Comparison of ENCODE assay signal across 26 cellular contexts in the genomic region with DNA sequence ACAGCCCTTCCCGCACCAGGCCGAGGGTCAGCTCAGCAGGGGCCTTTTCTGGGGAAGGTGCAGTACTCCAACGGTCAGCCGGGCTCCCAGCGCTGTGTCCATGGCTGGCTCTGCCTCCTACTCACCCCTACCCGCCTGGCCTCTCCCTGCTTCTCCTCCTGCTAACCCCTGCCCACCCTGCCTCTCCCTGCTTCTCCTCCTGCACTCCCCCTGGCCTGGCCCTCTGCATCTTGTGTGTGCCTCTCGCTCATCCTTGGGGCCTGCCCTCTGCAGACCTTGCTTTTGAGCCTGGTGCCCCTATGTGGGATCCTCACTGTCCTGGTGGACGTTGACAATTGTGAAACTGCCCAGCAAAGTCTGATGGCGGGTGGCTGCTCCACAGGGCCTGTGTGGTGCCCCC.
"Had no signal": no experiment of that assay in that cellular context is flagged by ENCODE, and none has a peak within 500 bp of the region (broad histone marks: within the 10 kb centered on the region; RNA-seq: fewer than 3 reads in every experiment).

No MANE protein-coding gene starts in this region.

- H3K4me3 Mint-ChIP-seq: activated CD4-positive, alpha-beta memory T cell treated with anti-CD3 and anti-CD28 coated beads for 36 hours; activated CD4-positive, alpha-beta T cell treated with anti-CD3 and anti-CD28 coated beads for 36 hours; activated CD4-positive, alpha-beta T cell treated with anti-CD3 and anti-CD28 coated beads, Interleukin-2, amount 10 ng/mL, durations not matched to agents 24 days and 14 days; activated CD8-positive, alpha-beta memory T cell treated with anti-CD3 and anti-CD28 coated beads, Interleukin-2, amount 10 ng/mL, durations not matched to agents 7 days and 5 days; activated CD8-positive, alpha-beta T cell treated with anti-CD3 and anti-CD28 coated beads, Interleukin-2, amount 10 ng/mL, durations not matched to agents 7 days and 5 days; activated naive CD4-positive, alpha-beta T cell treated with anti-CD3 and anti-CD28 coated beads for 36 hours; activated naive CD4-positive, alpha-beta T cell treated with anti-CD3 and anti-CD28 coated beads, Interleukin-2, amount 50 U/mL, for 24 hours; activated naive CD8-positive, alpha-beta T cell treated with anti-CD3 and anti-CD28 coated beads for 36 hours; activated naive CD8-positive, alpha-beta T cell treated with anti-CD3 and anti-CD28 coated beads, Interleukin-2, amount 50 U/mL, for 24 hours; activated T-cell treated with anti-CD3 and anti-CD28 coated beads, Interleukin-2, amount 50 U/mL, for 24 hours; activated T-cell treated with anti-CD3 and anti-CD28 coated beads, Interleukin-2, amount 50 U/mL, for 72 hours had no signal

- DNase-seq: activated CD4-positive, alpha-beta memory T cell treated with anti-CD3 and anti-CD28 coated beads for 36 hours; activated CD4-positive, alpha-beta T cell treated with anti-CD3 and anti-CD28 coated beads for 36 hours; activated CD4-positive, alpha-beta T cell treated with anti-CD3 and anti-CD28 coated beads, Interleukin-2, amount 10 ng/mL, durations not matched to agents 24 days and 14 days; activated CD4-positive, CD25-positive, alpha-beta regulatory T cell; activated CD4-positive, CD25-positive, alpha-beta regulatory T cell treated with anti-CD3 and anti-CD28 coated beads, Interleukin-2, amount 50 U/mL, for 72 hours; activated CD8-positive, alpha-beta memory T cell treated with anti-CD3 and anti-CD28 coated beads, Interleukin-2, amount 10 ng/mL, durations not matched to agents 7 days and 5 days; activated CD8-positive, alpha-beta memory T cell treated with anti-CD3 and anti-CD28 coated beads, Interleukin-2, amount 50 U/mL, for 4 hours; activated CD8-positive, alpha-beta T cell treated with anti-CD3 and anti-CD28 coated beads, Interleukin-2, amount 10 ng/mL, durations not matched to agents 7 days and 5 days; activated naive CD4-positive, alpha-beta T cell treated with anti-CD3 and anti-CD28 coated beads for 36 hours; activated naive CD8-positive, alpha-beta T cell treated with anti-CD3 and anti-CD28 coated beads for 36 hours; activated naive CD8-positive, alpha-beta T cell treated with anti-CD3 and anti-CD28 coated beads, Interleukin-2, amount 50 U/mL, for 24 hours; activated T-cell treated with anti-CD3 and anti-CD28 coated beads, Interleukin-2, amount 50 U/mL, for 24 hours; activated T-cell treated with anti-CD3 and anti-CD28 coated beads, Interleukin-2, amount 50 U/mL, for 72 hours; amygdala; aorta; body of pancreas; caudate nucleus; cortex of kidney; dermis blood vessel endothelial cell; effector CD8-positive, alpha-beta T cell; esophagus squamous epithelium; foreskin melanocyte; T-helper 2 cell had no signal

- H3K4me1 ChIP-seq: adrenal gland, body of pancreas, esophagus squamous epithelium, gastroesophageal sphincter had no signal

- H3K36me3 ChIP-seq: adrenal gland, esophagus squamous epithelium, gastroesophageal sphincter had no signal

- H3K4me1 Mint-ChIP-seq: activated CD4-positive, alpha-beta T cell treated with anti-CD3 and anti-CD28 coated beads for 36 hours; activated CD4-positive, alpha-beta T cell treated with anti-CD3 and anti-CD28 coated beads, Interleukin-2, amount 10 ng/mL, durations not matched to agents 24 days and 14 days; activated CD8-positive, alpha-beta memory T cell treated with anti-CD3 and anti-CD28 coated beads, Interleukin-2, amount 10 ng/mL, durations not matched to agents 7 days and 5 days; activated naive CD4-positive, alpha-beta T cell treated with anti-CD3 and anti-CD28 coated beads, Interleukin-2, amount 50 U/mL, for 24 hours; activated naive CD8-positive, alpha-beta T cell treated with anti-CD3 and anti-CD28 coated beads for 36 hours; activated naive CD8-positive, alpha-beta T cell treated with anti-CD3 and anti-CD28 coated beads, Interleukin-2, amount 50 U/mL, for 24 hours had no signal

- H3K27ac Mint-ChIP-seq: activated CD4-positive, alpha-beta memory T cell treated with anti-CD3 and anti-CD28 coated beads for 36 hours; activated CD4-positive, alpha-beta T cell treated with anti-CD3 and anti-CD28 coated beads for 36 hours; activated CD4-positive, alpha-beta T cell treated with anti-CD3 and anti-CD28 coated beads, Interleukin-2, amount 10 ng/mL, durations not matched to agents 24 days and 14 days; activated CD8-positive, alpha-beta memory T cell treated with anti-CD3 and anti-CD28 coated beads, Interleukin-2, amount 10 ng/mL, durations not matched to agents 7 days and 5 days; activated CD8-positive, alpha-beta T cell treated with anti-CD3 and anti-CD28 coated beads, Interleukin-2, amount 10 ng/mL, durations not matched to agents 7 days and 5 days; activated naive CD4-positive, alpha-beta T cell treated with anti-CD3 and anti-CD28 coated beads for 36 hours; activated naive CD4-positive, alpha-beta T cell treated with anti-CD3 and anti-CD28 coated beads, Interleukin-2, amount 50 U/mL, for 24 hours; activated naive CD8-positive, alpha-beta T cell treated with anti-CD3 and anti-CD28 coated beads for 36 hours; activated naive CD8-positive, alpha-beta T cell treated with anti-CD3 and anti-CD28 coated beads, Interleukin-2, amount 50 U/mL, for 24 hours; activated T-cell treated with anti-CD3 and anti-CD28 coated beads, Interleukin-2, amount 50 U/mL, for 24 hours; activated T-cell treated with anti-CD3 and anti-CD28 coated beads, Interleukin-2, amount 50 U/mL, for 72 hours had no signal

- H3K27me3 Mint-ChIP-seq: activated CD4-positive, alpha-beta memory T cell treated with anti-CD3 and anti-CD28 coated beads for 36 hours; activated CD4-positive, alpha-beta T cell treated with anti-CD3 and anti-CD28 coated beads for 36 hours; activated CD4-positive, alpha-beta T cell treated with anti-CD3 and anti-CD28 coated beads, Interleukin-2, amount 10 ng/mL, durations not matched to agents 24 days and 14 days; activated CD8-positive, alpha-beta memory T cell treated with anti-CD3 and anti-CD28 coated beads, Interleukin-2, amount 10 ng/mL, durations not matched to agents 7 days and 5 days; activated naive CD4-positive, alpha-beta T cell treated with anti-CD3 and anti-CD28 coated beads, Interleukin-2, amount 50 U/mL, for 24 hours; activated naive CD8-positive, alpha-beta T cell treated with anti-CD3 and anti-CD28 coated beads, Interleukin-2, amount 50 U/mL, for 24 hours; activated T-cell treated with anti-CD3 and anti-CD28 coated beads, Interleukin-2, amount 50 U/mL, for 24 hours had no signal

- H3K9me3 ChIP-seq: adrenal gland, body of pancreas, esophagus squamous epithelium, gastroesophageal sphincter had no signal

- H3K9me3 Mint-ChIP-seq: activated naive CD4-positive, alpha-beta T cell treated with anti-CD3 and anti-CD28 coated beads, Interleukin-2, amount 50 U/mL, for 24 hours; activated naive CD8-positive, alpha-beta T cell treated with anti-CD3 and anti-CD28 coated beads for 36 hours; activated naive CD8-positive, alpha-beta T cell treated with anti-CD3 and anti-CD28 coated beads, Interleukin-2, amount 50 U/mL, for 24 hours had no signal

- H3K4me3 ChIP-seq: adrenal gland, body of pancreas, esophagus squamous epithelium, gastroesophageal sphincter had no signal

- H3K36me3 Mint-ChIP-seq: activated CD4-positive, alpha-beta memory T cell treated with anti-CD3 and anti-CD28 coated beads for 36 hours; activated naive CD4-positive, alpha-beta T cell treated with anti-CD3 and anti-CD28 coated beads, Interleukin-2, amount 50 U/mL, for 24 hours; activated naive CD8-positive, alpha-beta T cell treated with anti-CD3 and anti-CD28 coated beads for 36 hours had no signal

- ATAC-seq: activated CD4-positive, alpha-beta T cell treated with anti-CD3 and anti-CD28 coated beads for 36 hours; activated CD8-positive, alpha-beta memory T cell treated with anti-CD3 and anti-CD28 coated beads, Interleukin-2, amount 10 ng/mL, durations not matched to agents 7 days and 5 days; activated CD8-positive, alpha-beta T cell treated with anti-CD3 and anti-CD28 coated beads, Interleukin-2, amount 10 ng/mL, durations not matched to agents 7 days and 5 days; activated naive CD8-positive, alpha-beta T cell treated with anti-CD3 and anti-CD28 coated beads, Interleukin-2, amount 50 U/mL, for 24 hours; activated T-cell treated with anti-CD3 and anti-CD28 coated beads, Interleukin-2, amount 50 U/mL, for 72 hours; body of pancreas; gastroesophageal sphincter had no signal
